ENCODE assay signal across 4 cellular contexts in the genomic region with DNA sequence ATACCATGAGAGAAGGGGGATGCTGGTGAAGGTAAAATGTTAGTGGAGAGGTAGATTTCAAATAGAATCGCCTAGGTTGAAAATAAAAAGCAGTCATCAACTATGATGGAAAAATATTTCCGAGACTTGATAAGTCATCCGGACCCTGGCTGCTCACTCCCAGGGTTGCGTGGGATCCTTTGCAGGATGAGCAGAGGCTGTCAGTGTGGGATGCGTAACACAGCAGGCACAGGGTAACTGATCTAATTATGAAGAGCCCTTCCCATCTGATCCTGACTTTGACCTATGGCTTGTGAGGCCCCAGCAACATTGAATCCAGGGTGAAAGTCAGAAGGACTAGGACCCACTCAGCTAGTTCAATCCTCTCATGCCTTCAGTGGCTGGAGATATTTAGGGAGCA.
"Had no signal": no experiment of that assay in that cellular context is flagged by ENCODE, and none has a peak within 500 bp of the region (broad histone marks: within the 10 kb centered on the region; RNA-seq: fewer than 3 reads in every experiment).

No MANE protein-coding gene starts in this region.

- DNase-seq: IMR-90, KBM-7 had no signal

- H3K27ac ChIP-seq: HL-60 had no signal

- H3K4me3 ChIP-seq: K562 had no signal
